Comparison of ENCODE assay signal across 14 cellular contexts in the genomic region with DNA sequence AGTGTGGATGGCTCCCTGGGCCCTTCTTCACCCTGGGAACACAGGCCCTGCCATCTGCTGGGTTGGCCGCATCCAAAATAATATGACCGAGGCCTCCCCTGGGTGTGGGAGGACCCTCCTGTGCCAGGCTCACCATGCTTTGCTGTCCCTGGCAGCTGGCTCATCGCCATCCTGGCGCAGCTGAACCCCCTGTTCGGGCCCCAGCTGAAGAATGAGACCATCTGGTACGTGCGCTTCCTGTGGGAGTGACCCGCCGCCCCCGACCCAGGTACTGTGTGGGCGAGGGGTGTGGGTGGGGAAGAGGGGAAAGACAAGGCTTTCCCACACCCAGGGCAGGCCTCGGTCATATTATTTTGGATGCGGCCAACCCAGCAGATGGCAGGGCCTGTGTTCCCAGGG.
"Had no signal": no experiment of that assay in that cellular context is flagged by ENCODE, and none has a peak within 500 bp of the region (broad histone marks: within the 10 kb centered on the region; RNA-seq: fewer than 3 reads in every experiment).

No MANE protein-coding gene starts in this region.

- H3K4me3 Mint-ChIP-seq: activated naive CD4-positive, alpha-beta T cell treated with anti-CD3 and anti-CD28 coated beads for 36 hours; dendritic cell treated with granulocyte-macrophage colony-stimulating factor and Interleukin-4, amounts not matched to agents 40 ng/mL and 50 ng/mL, for 4 days; stimulated activated naive B cell treated with anti-CD40 and anti-IgM and Interleukin-4, amounts not matched to agents 10 μg/mL and 1 μg/mL and 100 μg/mL, for 72 hours; T-helper 2 cell treated with Interferon-gamma antibody and Interleukin-4, amounts not matched to agents 5 μg/mL and 100 μg/mL, for 36 hours; type B pancreatic cell had no signal

- H3K27me3 Mint-ChIP-seq: brain; naive thymus-derived CD8-positive, alpha-beta T cell; stimulated activated naive B cell treated with anti-CD40 and anti-IgM and Interleukin-4, amounts not matched to agents 10 μg/mL and 1 μg/mL and 100 μg/mL, for 72 hours; type B pancreatic cell had no signal

- H3K4me3 ChIP-seq: esophagus squamous epithelium, sigmoid colon had no signal

- ATAC-seq: naive thymus-derived CD8-positive, alpha-beta T cell; stimulated activated naive B cell treated with anti-CD40 and anti-IgM and Interleukin-4, amounts not matched to agents 10 μg/mL and 1 μg/mL and 100 μg/mL, for 72 hours had no signal

- H3K27ac Mint-ChIP-seq: activated naive CD4-positive, alpha-beta T cell treated with anti-CD3 and anti-CD28 coated beads for 36 hours; dendritic cell treated with granulocyte-macrophage colony-stimulating factor and Interleukin-4, amounts not matched to agents 40 ng/mL and 50 ng/mL, for 4 days; stimulated activated naive B cell treated with anti-CD40 and anti-IgM and Interleukin-4, amounts not matched to agents 10 μg/mL and 1 μg/mL and 100 μg/mL, for 72 hours; T-helper 2 cell treated with Interferon-gamma antibody and Interleukin-4, amounts not matched to agents 5 μg/mL and 100 μg/mL, for 36 hours; type B pancreatic cell had no signal

- H3K36me3 Mint-ChIP-seq: type B pancreatic cell had no signal

- H3K27ac ChIP-seq: esophagus squamous epithelium, sigmoid colon had no signal

- H3K27me3 ChIP-seq: esophagus squamous epithelium, sigmoid colon had no signal

- H3K9me3 Mint-ChIP-seq: activated naive CD4-positive, alpha-beta T cell treated with anti-CD3 and anti-CD28 coated beads for 36 hours; brain; dendritic cell treated with granulocyte-macrophage colony-stimulating factor and Interleukin-4, amounts not matched to agents 40 ng/mL and 50 ng/mL, for 4 days; naive thymus-derived CD8-positive, alpha-beta T cell; stimulated activated naive B cell treated with anti-CD40 and anti-IgM and Interleukin-4, amounts not matched to agents 10 μg/mL and 1 μg/mL and 100 μg/mL, for 72 hours; T-helper 2 cell treated with Interferon-gamma antibody and Interleukin-4, amounts not matched to agents 5 μg/mL and 100 μg/mL, for 36 hours; type B pancreatic cell had no signal

- DNase-seq: activated naive CD4-positive, alpha-beta T cell treated with anti-CD3 and anti-CD28 coated beads for 36 hours; cerebellar nuclear complex; esophagus squamous epithelium; foreskin fibroblast; mammary epithelial cell; naive thymus-derived CD8-positive, alpha-beta T cell; occipital lobe; sigmoid colon; stimulated activated CD4-positive, alpha-beta T cell treated with anti-CD3 and anti-CD28 coated beads, Interleukin-2, amount 100 ng/mL, for 24 hours; stimulated activated naive B cell treated with anti-CD40 and anti-IgM and Interleukin-4, amounts not matched to agents 10 μg/mL and 1 μg/mL and 100 μg/mL, for 72 hours had no signal
